13 cellular contexts compared by ENCODE assay signal in genomic region chr5:80615266-80615914, GRCh38. TPM values are rescaled to one million over a fixed set of nuclear protein-coding genes. Genes with fewer than 3 reads are reported as not detected.
"Had no signal": no experiment of that assay in that cellular context is flagged by ENCODE, and none has a peak within 500 bp of the region (broad histone marks: within the 10 kb centered on the region; RNA-seq: fewer than 3 reads in every experiment).

No MANE protein-coding gene starts in this region.

- H3K4me1 ChIP-seq: esophagus muscularis mucosa, left ventricle myocardium inferior, psoas muscle, spleen, upper lobe of right lung had no signal

- H3K36me3 ChIP-seq: esophagus muscularis mucosa, left ventricle myocardium inferior, upper lobe of right lung had no signal

- H3K27ac ChIP-seq: esophagus muscularis mucosa, left ventricle myocardium inferior, psoas muscle, spleen, upper lobe of right lung had no signal

- H3K9me3 ChIP-seq: esophagus muscularis mucosa, left ventricle myocardium inferior, psoas muscle, upper lobe of right lung had no signal

- H3K27me3 ChIP-seq: esophagus muscularis mucosa, spleen, upper lobe of right lung had no signal

- H3K4me3 ChIP-seq: esophagus muscularis mucosa, left ventricle myocardium inferior, psoas muscle, spleen, upper lobe of right lung had no signal

- DNase-seq: activated CD4-positive, alpha-beta T cell treated with anti-CD3 and anti-CD28 coated beads, Interleukin-2, amount 50 U/mL, for 1 hour; activated naive CD4-positive, alpha-beta T cell treated with Interleukin-2 at 50 U/mL for 16 hours; activated T-cell treated with anti-CD3 and anti-CD28 coated beads for 4 hours; glutamatergic neuron; left ventricle myocardium inferior; mesenchymal stem cell; psoas muscle; spleen; upper lobe of right lung had no signal

RNA-seq across cellular contexts. Expression of gene ANKRD34B, which starts 45.3 kb away (rescaled TPM):
- total RNA-seq: left ventricle myocardium inferior; natural killer cell treated with Interleukin-12 subunit alpha and Interleukin-12 subunit beta and Interleukin-15 and Interleukin-18, amount 100 ng/mL, for 72 hours; osteoblast; sciatic nerve had no signal
